Comparison of ENCODE assay signal across 12 cellular contexts in the genomic region with DNA sequence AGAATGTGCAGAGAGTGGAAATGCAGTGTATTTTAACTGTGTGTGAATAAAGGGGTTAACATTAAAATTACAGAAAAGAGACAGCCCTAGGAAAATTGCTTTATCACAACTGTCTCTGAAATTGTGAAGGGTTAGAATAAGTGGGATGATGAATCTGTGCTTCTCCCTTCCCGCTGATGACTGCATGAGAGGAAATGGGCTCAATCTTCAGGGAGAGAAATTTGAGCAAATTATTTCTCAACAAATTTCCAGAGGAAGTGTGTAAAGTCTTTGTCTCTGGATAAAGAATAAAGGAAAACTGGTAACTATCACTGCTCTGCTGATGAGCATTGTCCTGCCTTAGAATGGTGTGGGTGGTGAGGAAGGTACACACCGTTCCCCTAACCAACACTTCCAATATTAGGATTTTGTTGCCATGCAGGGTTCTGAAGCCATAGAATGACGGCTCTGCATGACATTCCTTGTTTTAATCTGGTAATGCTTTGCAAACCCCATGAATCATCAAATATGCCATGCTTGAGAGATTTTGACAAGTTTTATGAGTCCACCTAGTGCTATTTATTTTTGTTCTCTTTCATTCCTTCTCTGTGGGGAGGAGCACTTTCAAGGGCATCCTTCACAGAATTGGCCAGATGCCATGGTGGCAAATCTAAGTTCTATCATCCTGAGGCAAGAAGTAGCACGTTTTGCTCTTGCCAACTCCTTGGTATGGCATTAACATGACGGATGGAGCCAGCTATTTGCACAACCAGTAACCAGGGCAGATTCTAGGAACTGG.
DNase-seq lines count a peak whose midpoint lies in the region; ATAC-seq and FAIRE-seq lines count a peak whose summit lies in the region.
"Had no signal": no experiment of that assay in that cellular context is flagged by ENCODE, and none has a peak within 500 bp of the region (broad histone marks: within the 10 kb centered on the region; RNA-seq: fewer than 3 reads in every experiment).

No MANE protein-coding gene starts in this region.

- intact Hi-C loops in activated CD4-positive, alpha-beta T cell treated with anti-CD3 and anti-CD28 coated beads, Interleukin-2, amount 10 ng/mL, durations not matched to agents 24 days and 14 days (cut with micrococcal nuclease): no loop called here

- no peaks in the 10 kb centered on the region for H3K27me3 Mint-ChIP-seq in activated CD4-positive, alpha-beta T cell treated with anti-CD3 and anti-CD28 coated beads, Interleukin-2, amount 10 ng/mL, durations not matched to agents 24 days and 14 days

- H3K9me3 Mint-ChIP-seq in activated CD4-positive, alpha-beta T cell treated with anti-CD3 and anti-CD28 coated beads, Interleukin-2, amount 10 ng/mL, durations not matched to agents 24 days and 14 days: peaks cover 15% of the 10 kb centered on the region
- H3K9me3 Mint-ChIP-seq: activated T-helper 1 cell treated with anti-CD3 and anti-CD28 coated beads, Interleukin-12 subunit alpha, Interleukin-12 subunit beta, Interleukin-2, Interleukin-4 antibody, amounts not matched to agents 30 ng/mL and 10 ng/mL and 1 ng/mL, durations not matched to agents 14 hours and 24 hours and 36 hours had no signal

- ATAC-seq in GM19463 (IDR thresholded peaks at IDR 0.05; ENCODE audit: unreplicated experiment): no peak
- no peak for ATAC-seq in HG02571 (IDR thresholded peaks at IDR 0.05; ENCODE audit: unreplicated experiment)

- no peak overlapping the region for H3K4me3 Mint-ChIP-seq in activated CD4-positive, alpha-beta T cell treated with anti-CD3 and anti-CD28 coated beads, Interleukin-2, amount 10 ng/mL, durations not matched to agents 24 days and 14 days
- H3K4me3 Mint-ChIP-seq: activated T-helper 1 cell treated with anti-CD3 and anti-CD28 coated beads, Interleukin-12 subunit alpha, Interleukin-12 subunit beta, Interleukin-2, Interleukin-4 antibody, amounts not matched to agents 30 ng/mL and 10 ng/mL and 1 ng/mL, durations not matched to agents 14 hours and 24 hours and 36 hours had no signal

- FAIRE-seq in islet of Langerhans (lab: Jason Lieb, UNC): peak; percentile 49

- no peaks in the 10 kb centered on the region for H3K36me3 Mint-ChIP-seq in activated CD4-positive, alpha-beta T cell treated with anti-CD3 and anti-CD28 coated beads, Interleukin-2, amount 10 ng/mL, durations not matched to agents 24 days and 14 days (ENCODE audit: low read depth)

- H3K27ac Mint-ChIP-seq in activated CD4-positive, alpha-beta T cell treated with anti-CD3 and anti-CD28 coated beads, Interleukin-2, amount 10 ng/mL, durations not matched to agents 24 days and 14 days: no peak overlapping the region
- H3K27ac Mint-ChIP-seq: activated T-helper 1 cell treated with anti-CD3 and anti-CD28 coated beads, Interleukin-12 subunit alpha, Interleukin-12 subunit beta, Interleukin-2, Interleukin-4 antibody, amounts not matched to agents 30 ng/mL and 10 ng/mL and 1 ng/mL, durations not matched to agents 14 hours and 24 hours and 36 hours had no signal

- DNase-seq in AG08395 (ENCODE audit: low spot score) (peak; percentile 10), NCI-H128 (lab: John Stamatoyannopoulos, UW; ENCODE audit: unreplicated experiment) (peak; percentile 10), amniotic stem cell (lab: John Stamatoyannopoulos, UW) (peak; percentile 70), A172 (ENCODE audit: low spot score) (no peak)
- no peak for DNase-seq in activated CD4-positive, alpha-beta T cell treated with anti-CD3 and anti-CD28 coated beads, Interleukin-2, amount 10 ng/mL, durations not matched to agents 24 days and 14 days
- DNase-seq: activated CD4-positive, alpha-beta T cell treated with anti-CD3 and anti-CD28 coated beads for 1 hour; NK-92 treated with Interleukin-12 subunit alpha and Interleukin-12 subunit beta, amount 100 ng/mL, for 24 hours; stimulated activated CD8-positive, alpha-beta memory T cell treated with anti-CD3 and anti-CD28 coated beads, Interleukin-4, amount 100 ng/mL, for 48 hours had no signal

- no peaks in the 10 kb centered on the region for H3K4me1 Mint-ChIP-seq in activated CD4-positive, alpha-beta T cell treated with anti-CD3 and anti-CD28 coated beads, Interleukin-2, amount 10 ng/mL, durations not matched to agents 24 days and 14 days

Comparison
In these comparisons a context has a peak if more than half of its experiments do, and no peak if none do; other contexts are left out.
1. DNase-seq: peak in AG08395 (single experiment), NCI-H128 (single experiment) and amniotic stem cell (single experiment); none in activated CD4-positive, alpha-beta T cell treated with anti-CD3 and anti-CD28 coated beads, Interleukin-2, amount 10 ng/mL, durations not matched to agents 24 days and 14 days (single experiment) and A172 (single experiment).